26 cellular contexts compared by ENCODE assay signal in genomic region chr3:53815651-53816050, GRCh38. TPM values are rescaled to one million over a fixed set of nuclear protein-coding genes. Genes with fewer than 3 reads are reported as not detected.
"Had no signal": no experiment of that assay in that cellular context is flagged by ENCODE, and none has a peak within 500 bp of the region (broad histone marks: within the 10 kb centered on the region; RNA-seq: fewer than 3 reads in every experiment).

No MANE protein-coding gene starts in this region.

- ATAC-seq: activated CD8-positive, alpha-beta T cell treated with anti-CD3 and anti-CD28 coated beads, Interleukin-2, amount 10 ng/mL, durations not matched to agents 7 days and 5 days; activated naive CD8-positive, alpha-beta T cell treated with anti-CD3 and anti-CD28 coated beads, Interleukin-2, amount 50 U/mL, for 24 hours; left ventricle myocardium superior; mucosa of descending colon; natural killer cell treated with Interleukin-12 subunit alpha and Interleukin-12 subunit beta and Interleukin-15 and Interleukin-18, amount 100 ng/mL, for 72 hours; sciatic nerve; WTC11 had no signal

- H3K4me1 ChIP-seq: stomach, tibial nerve had no signal

- H3K4me3 Mint-ChIP-seq: activated CD4-positive, alpha-beta T cell treated with anti-CD3 and anti-CD28 coated beads, Interleukin-2, amount 10 ng/mL, durations not matched to agents 7 days and 5 days; activated CD8-positive, alpha-beta T cell treated with anti-CD3 and anti-CD28 coated beads, Interleukin-2, amount 10 ng/mL, durations not matched to agents 7 days and 5 days; activated naive CD4-positive, alpha-beta T cell treated with anti-CD3 and anti-CD28 coated beads, Interleukin-2, amount 50 U/mL, for 24 hours; activated naive CD8-positive, alpha-beta T cell treated with anti-CD3 and anti-CD28 coated beads, Interleukin-2, amount 50 U/mL, for 24 hours; activated T-cell treated with anti-CD3 and anti-CD28 coated beads, Interleukin-2, amount 50 U/mL, for 24 hours; dendritic cell treated with granulocyte-macrophage colony-stimulating factor and Interleukin-4, amounts not matched to agents 40 ng/mL and 50 ng/mL, for 4 days; natural killer cell treated with Interleukin-12 subunit alpha and Interleukin-12 subunit beta and Interleukin-15 and Interleukin-18, amount 100 ng/mL, for 72 hours; stimulated activated naive B cell treated with anti-CD40 and anti-IgM and Interleukin-4, amounts not matched to agents 10 μg/mL and 1 μg/mL and 100 μg/mL, for 72 hours; WTC11 had no signal

- H3K9me3 Mint-ChIP-seq: activated CD4-positive, alpha-beta T cell treated with anti-CD3 and anti-CD28 coated beads, Interleukin-2, amount 10 ng/mL, durations not matched to agents 7 days and 5 days; activated naive CD4-positive, alpha-beta T cell treated with anti-CD3 and anti-CD28 coated beads, Interleukin-2, amount 50 U/mL, for 24 hours; activated naive CD8-positive, alpha-beta T cell treated with anti-CD3 and anti-CD28 coated beads, Interleukin-2, amount 50 U/mL, for 24 hours; activated T-cell treated with anti-CD3 and anti-CD28 coated beads, Interleukin-2, amount 50 U/mL, for 24 hours; dendritic cell treated with granulocyte-macrophage colony-stimulating factor and Interleukin-4, amounts not matched to agents 40 ng/mL and 50 ng/mL, for 4 days; natural killer cell treated with Interleukin-12 subunit alpha and Interleukin-12 subunit beta and Interleukin-15 and Interleukin-18, amount 100 ng/mL, for 72 hours; stimulated activated naive B cell treated with anti-CD40 and anti-IgM and Interleukin-4, amounts not matched to agents 10 μg/mL and 1 μg/mL and 100 μg/mL, for 72 hours; WTC11 had no signal

- H3K27me3 Mint-ChIP-seq: activated naive CD4-positive, alpha-beta T cell treated with anti-CD3 and anti-CD28 coated beads, Interleukin-2, amount 50 U/mL, for 24 hours; activated naive CD8-positive, alpha-beta T cell treated with anti-CD3 and anti-CD28 coated beads, Interleukin-2, amount 50 U/mL, for 24 hours; natural killer cell treated with Interleukin-12 subunit alpha and Interleukin-12 subunit beta and Interleukin-15 and Interleukin-18, amount 100 ng/mL, for 72 hours had no signal

- H3K4me1 Mint-ChIP-seq: activated naive CD4-positive, alpha-beta T cell treated with anti-CD3 and anti-CD28 coated beads, Interleukin-2, amount 50 U/mL, for 24 hours; activated naive CD8-positive, alpha-beta T cell treated with anti-CD3 and anti-CD28 coated beads, Interleukin-2, amount 50 U/mL, for 24 hours; WTC11 had no signal

- H3K36me3 Mint-ChIP-seq: activated naive CD4-positive, alpha-beta T cell treated with anti-CD3 and anti-CD28 coated beads, Interleukin-2, amount 50 U/mL, for 24 hours; natural killer cell treated with Interleukin-12 subunit alpha and Interleukin-12 subunit beta and Interleukin-15 and Interleukin-18, amount 100 ng/mL, for 72 hours; WTC11 had no signal

- H3K27ac ChIP-seq: stomach, tibial nerve had no signal

- DNase-seq: activated CD4-positive, alpha-beta T cell treated with anti-CD3 and anti-CD28 coated beads for 1 hour; activated CD4-positive, alpha-beta T cell treated with anti-CD3 and anti-CD28 coated beads, Interleukin-2, amount 10 ng/mL, durations not matched to agents 7 days and 5 days; activated CD8-positive, alpha-beta T cell treated with anti-CD3 and anti-CD28 coated beads, Interleukin-2, amount 10 ng/mL, durations not matched to agents 7 days and 5 days; activated naive CD8-positive, alpha-beta T cell treated with anti-CD3 and anti-CD28 coated beads, Interleukin-2, amount 50 U/mL, for 24 hours; activated T-cell treated with anti-CD3 and anti-CD28 coated beads, Interleukin-2, amount 50 U/mL, for 24 hours; cerebellar nuclear complex; effector CD4-positive, alpha-beta T cell; left ventricle myocardium superior; mucosa of descending colon; small intestine; stimulated activated CD4-positive, alpha-beta T cell treated with anti-CD3 and anti-CD28 coated beads, Interleukin-1b, Interleukin-23, amount 100 ng/mL, for 48 hours; stimulated activated CD4-positive, alpha-beta T cell treated with anti-CD3 and anti-CD28 coated beads, Interleukin-4, amount 100 ng/mL, for 4 hours; stimulated activated CD8-positive, alpha-beta memory T cell treated with anti-CD3 and anti-CD28 coated beads, Interleukin-4, amount 100 ng/mL, for 48 hours; stimulated activated naive B cell treated with anti-CD40 and anti-IgM and Interleukin-4, amounts not matched to agents 10 μg/mL and 1 μg/mL and 100 μg/mL, for 72 hours; stomach; T-helper 2 cell had no signal

- H3K4me3 ChIP-seq: mucosa of descending colon, stomach, tibial nerve had no signal

- H3K9me3 ChIP-seq: mucosa of descending colon, stomach, tibial nerve had no signal

- H3K27ac Mint-ChIP-seq: activated CD4-positive, alpha-beta T cell treated with anti-CD3 and anti-CD28 coated beads, Interleukin-2, amount 10 ng/mL, durations not matched to agents 7 days and 5 days; activated CD8-positive, alpha-beta T cell treated with anti-CD3 and anti-CD28 coated beads, Interleukin-2, amount 10 ng/mL, durations not matched to agents 7 days and 5 days; activated naive CD4-positive, alpha-beta T cell treated with anti-CD3 and anti-CD28 coated beads, Interleukin-2, amount 50 U/mL, for 24 hours; activated naive CD8-positive, alpha-beta T cell treated with anti-CD3 and anti-CD28 coated beads, Interleukin-2, amount 50 U/mL, for 24 hours; activated T-cell treated with anti-CD3 and anti-CD28 coated beads, Interleukin-2, amount 50 U/mL, for 24 hours; dendritic cell treated with granulocyte-macrophage colony-stimulating factor and Interleukin-4, amounts not matched to agents 40 ng/mL and 50 ng/mL, for 4 days; natural killer cell treated with Interleukin-12 subunit alpha and Interleukin-12 subunit beta and Interleukin-15 and Interleukin-18, amount 100 ng/mL, for 72 hours; stimulated activated naive B cell treated with anti-CD40 and anti-IgM and Interleukin-4, amounts not matched to agents 10 μg/mL and 1 μg/mL and 100 μg/mL, for 72 hours; WTC11 had no signal

- H3K27me3 ChIP-seq: stomach, tibial nerve had no signal

RNA-seq across cellular contexts. Expression of gene IL17RB, which starts 30.7 kb away (rescaled TPM):
- total RNA-seq: bronchial epithelial cell, lung microvascular endothelial cell, mesenteric fat pad, myocyte had no signal
